In genomic region chr1:158181577-158181922, GRCh38 we compare ENCODE assay signal across 10 cellular contexts. TPM values are rescaled to one million over a fixed set of nuclear protein-coding genes. Genes with fewer than 3 reads are reported as not detected.
DNase-seq lines count a peak whose midpoint lies in the region; ATAC-seq and TF ChIP-seq lines count a peak whose summit lies in the region.
"Had no signal": no experiment of that assay in that cellular context is flagged by ENCODE, and none has a peak within 500 bp of the region (broad histone marks: within the 10 kb centered on the region; RNA-seq: fewer than 3 reads in every experiment).

No MANE protein-coding gene starts in this region.

- DNase-seq in T-cell (no peak), psoas muscle (no peak), NCI-H2107 (lab: John Stamatoyannopoulos, UW) (no peak), pons (ENCODE audit: low spot score) (no peak), foreskin fibroblast (no peak)
- DNase-seq: activated CD4-positive, alpha-beta T cell treated with anti-CD3 and anti-CD28 coated beads for 1 hour; NCI-H2029 treated with DMSO at 0.1 percent for 48 hours had no signal

- no peaks in the 10 kb centered on the region for H4K20me1 ChIP-seq in DOHH2 (ENCODE audit: control insufficient read depth, insufficient read depth, low read depth, low read length)

- peak overlapping the region; percentile 68 to 83 (median 75) for H3K4me3 Mint-ChIP-seq in T-cell

- TF ChIP-seq POLR2A in gastroesophageal sphincter (IDR thresholded peaks at IDR 0.05), result no peak

- CTCF ChIA-PET in T-cell (lab: Charles Lee), result no interaction called here

- peaks cover 19% of the 10 kb centered on the region for H3K27me3 ChIP-seq in DOHH2 (ENCODE audit: control insufficient read depth, low read length)
- peaks cover 68% of the 10 kb centered on the region for H3K27me3 ChIP-seq in gastroesophageal sphincter
- H3K27me3 ChIP-seq in psoas muscle (ENCODE audit: insufficient read depth in 3 of 3, low read length in 2 of 3), result peaks cover 0 to 18% (median 0%) of the 10 kb centered on the region in 3 donors

- H3F3A ChIP-seq in DOHH2 (ENCODE audit: control insufficient read depth, insufficient read depth), result peaks cover 6% of the 10 kb centered on the region

- ATAC-seq in T-cell (replicated peaks in 1 of 4) (no peak), gastroesophageal sphincter (no peak), psoas muscle (no peak), HG02678 (IDR thresholded peaks at IDR 0.05; ENCODE audit: unreplicated experiment) (no peak)

- H3K9me3 ChIP-seq in DOHH2 (ENCODE audit: control insufficient read depth, insufficient read depth, low read length), result no peaks in the 10 kb centered on the region
- no peaks in the 10 kb centered on the region for H3K9me3 ChIP-seq in gastroesophageal sphincter
- no peaks in the 10 kb centered on the region for H3K9me3 ChIP-seq in psoas muscle

- no peaks in the 10 kb centered on the region for H3K9me2 ChIP-seq in DOHH2 (replicated peaks; ENCODE audit: control insufficient read depth, low read length)

- WGBS in gastroesophageal sphincter (ENCODE audit: low coverage in 1 of 2), 2 donors, result 32% methylated on average over 4 of the region's 13 CpGs; no CpG with 5 or more reads in 1 of the 2 donors
- WGBS in psoas muscle, 3 donors, result 14 to 17% (median 17%) methylated on average over 13 of the region's 13 CpGs

- H3K4me3 ChIP-seq in DOHH2 (ENCODE audit: low read length), result peak overlapping the region; percentile 74
- peak overlapping the region; percentile 20 to 54 for H3K4me3 ChIP-seq in gastroesophageal sphincter
- H3K4me3 ChIP-seq in psoas muscle, result peak overlapping the region; percentile 73
- no peak overlapping the region for H3K4me3 ChIP-seq in foreskin fibroblast (ENCODE audit: low read depth in 1 of 2, low read length in 2 of 2)

- H3K27me3 Mint-ChIP-seq in T-cell, result peaks cover 59 to 71% of the 10 kb centered on the region in 2 donors

- TF ChIP-seq EP300 in gastroesophageal sphincter (IDR thresholded peaks at IDR 0.05), result no peak

- H3K4me1 Mint-ChIP-seq in T-cell, result peaks cover 17 to 33% (median 27%) of the 10 kb centered on the region in 3 donors

- POLR2A ChIA-PET in T-cell (lab: Charles Lee), result interaction anchor here in 1 of 2 donors (0.6 kb wide), 1 partner anchor 140 kb away, joined by 3 read pairs; no protein-coding TSS in a partner anchor

- intact Hi-C loops in psoas muscle (cut with DNase I), result no loop called here

- H3K27ac ChIP-seq in DOHH2 (ENCODE audit: low read depth, low read length), result no peak overlapping the region
- no peak overlapping the region for H3K27ac ChIP-seq in gastroesophageal sphincter
- H3K27ac ChIP-seq in psoas muscle, result no peak overlapping the region

- peak overlapping the region; percentile 71 for H3K4me2 ChIP-seq in DOHH2 (ENCODE audit: low read length)

- TF ChIP-seq CTCF in DOHH2 (IDR thresholded peaks at IDR 0.05; ENCODE audit: low read depth, low read length, poor library complexity, severe bottlenecking) (no peak), gastroesophageal sphincter (IDR thresholded peaks at IDR 0.05) (no peak), psoas muscle (IDR thresholded peaks at IDR 0.05) (no peak), foreskin fibroblast (IDR thresholded peaks at IDR 0.05; ENCODE audit: low read depth, low read length) (no peak)

- H3K79me2 ChIP-seq in DOHH2 (ENCODE audit: control insufficient read depth, low read length), result no peaks in the 10 kb centered on the region

- H3K27ac Mint-ChIP-seq in T-cell, result no peak overlapping the region

- H3K4me1 ChIP-seq in DOHH2 (ENCODE audit: control insufficient read depth, low read length) (peaks cover 52% of the 10 kb centered on the region), gastroesophageal sphincter (peaks cover 0 to 28% (median 9%) of the 10 kb centered on the region in 3 donors), psoas muscle (peaks cover 14% of the 10 kb centered on the region)

- H3K9me3 Mint-ChIP-seq in T-cell, result no peaks in the 10 kb centered on the region

- H3K36me3 Mint-ChIP-seq in T-cell, result no peaks in the 10 kb centered on the region

- H3K36me3 ChIP-seq in DOHH2 (ENCODE audit: control insufficient read depth, low read length) (no peaks in the 10 kb centered on the region), gastroesophageal sphincter (no peaks in the 10 kb centered on the region), psoas muscle (ENCODE audit: insufficient read depth in 1 of 2, low read depth in 1 of 2) (peaks cover 0 to 6% of the 10 kb centered on the region in 2 donors)

RNA-seq across cellular contexts. Expression of gene CD1D, which starts 0.9 kb away (rescaled TPM):
- total RNA-seq in T-cell, result under 1 TPM in 3 of 5 donors, not detected in 2; 0.10 to 0.22 (median 0.20) TPM
- total RNA-seq in gastroesophageal sphincter, result 1 to 10 TPM in 2 of 4 donors, under 1 TPM in 2; 0.16 to 2.7 (median 0.94) TPM
- 1 to 10 TPM in 2 of 4 donors, under 1 TPM in 2; 0.59 to 1.6 (median 1.1) TPM for total RNA-seq in psoas muscle
- polyA plus RNA-seq in psoas muscle, result 1 to 10 TPM in 2 of 3 donors, under 1 TPM in 1; 0.90 to 7.8 (median 1.2) TPM

Comparison
In these comparisons a context has a peak if more than half of its experiments do, and no peak if none do; other contexts are left out.
1. H3K4me3 ChIP-seq: peak in DOHH2 (single experiment), gastroesophageal sphincter (2 of 2) and psoas muscle (single experiment); none in foreskin fibroblast (0 of 2).